In genomic region chr17:21275047-21275578, GRCh38 we compare ENCODE assay signal across 8 cellular contexts. TPM values are rescaled to one million over a fixed set of nuclear protein-coding genes. Genes with fewer than 3 reads are reported as not detected.
DNase-seq lines count a peak whose midpoint lies in the region; ATAC-seq and TF ChIP-seq lines count a peak whose summit lies in the region.

No MANE protein-coding gene starts in this region.

- no peaks in the 10 kb centered on the region for H3K27me3 ChIP-seq in SU-DHL-6 (ENCODE audit: low read length)

- H3K4me2 ChIP-seq in SU-DHL-6 (ENCODE audit: low read depth, low read length, poor library complexity, severe bottlenecking), result peak overlapping the region; percentile 64

- peak overlapping the region; percentile 65 for H3K9ac ChIP-seq in SU-DHL-6 (ENCODE audit: low read length)

- no peaks in the 10 kb centered on the region for H3K36me3 Mint-ChIP-seq in glutamatergic neuron (ENCODE audit: unreplicated experiment)
- no peaks in the 10 kb centered on the region for H3K36me3 Mint-ChIP-seq in stimulated activated effector memory CD8-positive, alpha-beta T cell treated with anti-CD3 and anti-CD28 coated beads, Interleukin-12 subunit alpha, Interleukin-12 subunit beta, amount 100 ng/mL, for 72 hours

- H3K4me1 Mint-ChIP-seq in glutamatergic neuron (ENCODE audit: low read depth, unreplicated experiment), result peaks cover 7% of the 10 kb centered on the region
- H3K4me1 Mint-ChIP-seq in stimulated activated effector memory CD8-positive, alpha-beta T cell treated with anti-CD3 and anti-CD28 coated beads, Interleukin-12 subunit alpha, Interleukin-12 subunit beta, amount 100 ng/mL, for 72 hours, result peaks cover 34% of the 10 kb centered on the region

- no peak overlapping the region for H3K27ac Mint-ChIP-seq in glutamatergic neuron (ENCODE audit: unreplicated experiment)
- H3K27ac Mint-ChIP-seq in stimulated activated effector memory CD8-positive, alpha-beta T cell treated with anti-CD3 and anti-CD28 coated beads, Interleukin-12 subunit alpha, Interleukin-12 subunit beta, amount 100 ng/mL, for 72 hours, result no peak overlapping the region

- peak overlapping the region; percentile 53 for H3K4me3 Mint-ChIP-seq in glutamatergic neuron (ENCODE audit: unreplicated experiment)
- H3K4me3 Mint-ChIP-seq in stimulated activated effector memory CD8-positive, alpha-beta T cell treated with anti-CD3 and anti-CD28 coated beads, Interleukin-12 subunit alpha, Interleukin-12 subunit beta, amount 100 ng/mL, for 72 hours, result peak overlapping the region; percentile 72

- peak overlapping the region; percentile 56 for H3K4me3 ChIP-seq in SU-DHL-6 (ENCODE audit: insufficient read depth, low read length, poor library complexity, severe bottlenecking)

- no peaks in the 10 kb centered on the region for H3K79me2 ChIP-seq in SU-DHL-6 (ENCODE audit: insufficient read depth, low read length)

- H3K9me2 ChIP-seq in SU-DHL-6 (replicated peaks; ENCODE audit: insufficient read depth, low read length), result no peaks in the 10 kb centered on the region

- H3K36me3 ChIP-seq in SU-DHL-6 (ENCODE audit: low read length), result no peaks in the 10 kb centered on the region

- H2AFZ ChIP-seq in SU-DHL-6 (ENCODE audit: low read depth, low read length, severe bottlenecking), result peak overlapping the region; percentile 75

- peak; percentile 6 for ATAC-seq in GM21381 (IDR thresholded peaks at IDR 0.05; ENCODE audit: unreplicated experiment)
- peak; percentile 2 for ATAC-seq in stimulated activated effector memory CD8-positive, alpha-beta T cell treated with anti-CD3 and anti-CD28 coated beads, Interleukin-12 subunit alpha, Interleukin-12 subunit beta, amount 100 ng/mL, for 72 hours

- DNase-seq in Ammon's horn (ENCODE audit: low spot score) (peak; percentile 29), glutamatergic neuron (no peak), retina (no peak), glomerular visceral epithelial cell (ENCODE audit: extremely low spot score) (no peak)
- no peak for DNase-seq in stimulated activated effector memory CD8-positive, alpha-beta T cell treated with anti-CD3 and anti-CD28 coated beads, Interleukin-12 subunit alpha, Interleukin-12 subunit beta, amount 100 ng/mL, for 72 hours (ENCODE audit: low spot score in 2 of 2)
- no peak for DNase-seq in activated effector memory CD4-positive, alpha-beta T cell treated with anti-CD3 and anti-CD28 coated beads, Interleukin-2, amount 50 U/mL, for 16 hours

- H3K27me3 Mint-ChIP-seq in glutamatergic neuron (ENCODE audit: unreplicated experiment), result peaks cover 9% of the 10 kb centered on the region

- H3K27ac ChIP-seq in SU-DHL-6 (ENCODE audit: low read depth, low read length), result no peak overlapping the region

- H4K20me1 ChIP-seq in SU-DHL-6 (ENCODE audit: low read depth, low read length), result no peaks in the 10 kb centered on the region

- TF ChIP-seq CTCF in SU-DHL-6 (IDR thresholded peaks at IDR 0.05; ENCODE audit: insufficient read depth, low read length, poor library complexity, severe bottlenecking) (no peak), glutamatergic neuron (IDR thresholded peaks at IDR 0.05; ENCODE audit: partially characterized antibody, unreplicated experiment) (no peak)

- no peaks in the 10 kb centered on the region for H3F3A ChIP-seq in SU-DHL-6 (ENCODE audit: insufficient read depth)

- peaks cover 13% of the 10 kb centered on the region for H3K9me3 Mint-ChIP-seq in glutamatergic neuron (ENCODE audit: unreplicated experiment)
- H3K9me3 Mint-ChIP-seq in stimulated activated effector memory CD8-positive, alpha-beta T cell treated with anti-CD3 and anti-CD28 coated beads, Interleukin-12 subunit alpha, Interleukin-12 subunit beta, amount 100 ng/mL, for 72 hours, result no peaks in the 10 kb centered on the region

- H3K9me3 ChIP-seq in SU-DHL-6 (ENCODE audit: insufficient read depth, low read length), result no peaks in the 10 kb centered on the region

RNA-seq across cellular contexts. Expression of gene MAP2K3, which starts 9.4 kb away (rescaled TPM):
- 38.0 TPM for total RNA-seq in glutamatergic neuron (ENCODE audit: unreplicated experiment)

RNA-seq across cellular contexts. Expression of gene NATD1, which starts 21.9 kb away (rescaled TPM):
- total RNA-seq in glutamatergic neuron (ENCODE audit: unreplicated experiment), result 45.9 TPM
